ENCODE assay signal across 28 cellular contexts in genomic region chr10:15990523-15991129, GRCh38.
"Had no signal": no experiment of that assay in that cellular context is flagged by ENCODE, and none has a peak within 500 bp of the region (broad histone marks: within the 10 kb centered on the region; RNA-seq: fewer than 3 reads in every experiment).

No MANE protein-coding gene starts in this region.

- H3K27ac Mint-ChIP-seq: activated B cell treated with CpG ODN at 0.5 μM for 24 hours; activated CD4-positive, alpha-beta T cell treated with anti-CD3 and anti-CD28 coated beads, Interleukin-2, amount 10 ng/mL, durations not matched to agents 24 days and 14 days; activated naive CD4-positive, alpha-beta T cell treated with anti-CD3 and anti-CD28 coated beads, Interleukin-2, amount 50 U/mL, for 72 hours; activated naive CD8-positive, alpha-beta T cell treated with anti-CD3 and anti-CD28 coated beads, Interleukin-2, amount 50 U/mL, for 24 hours had no signal

- H3K9me3 Mint-ChIP-seq: activated naive CD8-positive, alpha-beta T cell treated with anti-CD3 and anti-CD28 coated beads, Interleukin-2, amount 50 U/mL, for 24 hours had no signal

- H3K27ac ChIP-seq: ascending aorta, body of pancreas, Peyer's patch, RWPE1, SJCRH30 had no signal

- H3K27me3 ChIP-seq: ascending aorta, body of pancreas, Peyer's patch, SJCRH30 had no signal

- DNase-seq: activated B cell treated with CpG ODN at 0.5 μM for 24 hours; activated CD4-positive, alpha-beta T cell treated with anti-CD3 and anti-CD28 coated beads for 1 hour; activated CD4-positive, alpha-beta T cell treated with anti-CD3 and anti-CD28 coated beads, Interleukin-2, amount 10 ng/mL, durations not matched to agents 24 days and 14 days; activated CD4-positive, alpha-beta T cell treated with anti-CD3 and anti-CD28 coated beads, Interleukin-2, amount 50 U/mL, for 48 hours; activated CD8-positive, alpha-beta memory T cell treated with anti-CD3 and anti-CD28 coated beads for 24 hours; activated effector memory CD4-positive, alpha-beta T cell treated with anti-CD3 and anti-CD28 coated beads, Interleukin-2, amount 50 U/mL, for 16 hours; activated naive CD4-positive, alpha-beta T cell treated with Interleukin-2 at 50 U/mL for 16 hours; activated naive CD8-positive, alpha-beta T cell treated with anti-CD3 and anti-CD28 coated beads, Interleukin-2, amount 50 U/mL, for 24 hours; activated T-cell treated with anti-CD3 and anti-CD28 coated beads, Interleukin-2, amount 50 U/mL, for 4 hours; amniotic stem cell; body of pancreas; central memory CD4-positive, alpha-beta T cell; MV-4-11; NCI-H1092 treated with DMSO at 0.1 percent for 48 hours; NCI-H1436; NCI-H1694 treated with DMSO at 0.1 percent for 48 hours; NCI-H2029 treated with DMSO at 0.1 percent for 48 hours; NCI-H510A treated with DMSO at 0.1 percent for 48 hours; NCI-H69; NK-92 treated with Interleukin-12 subunit alpha and Interleukin-12 subunit beta, amount 100 ng/mL, for 24 hours; Peyer's patch; Right ventricle myocardium superior; SJCRH30; SK-N-SH; T-helper 1 cell had no signal

- H3K36me3 ChIP-seq: ascending aorta, Peyer's patch, SJCRH30 had no signal

- H3K9me3 ChIP-seq: ascending aorta, body of pancreas, Peyer's patch, SJCRH30, SK-N-SH had no signal

- H3K9ac ChIP-seq: SK-N-SH had no signal

- H3K36me3 Mint-ChIP-seq: activated naive CD4-positive, alpha-beta T cell treated with anti-CD3 and anti-CD28 coated beads, Interleukin-2, amount 50 U/mL, for 72 hours had no signal

- H3K4me3 Mint-ChIP-seq: activated B cell treated with CpG ODN at 0.5 μM for 24 hours; activated CD4-positive, alpha-beta T cell treated with anti-CD3 and anti-CD28 coated beads, Interleukin-2, amount 10 ng/mL, durations not matched to agents 24 days and 14 days; activated naive CD8-positive, alpha-beta T cell treated with anti-CD3 and anti-CD28 coated beads, Interleukin-2, amount 50 U/mL, for 24 hours; activated T-cell treated with anti-CD3 and anti-CD28 coated beads, Interleukin-2, amount 50 U/mL, for 4 hours had no signal

- H3K4me1 ChIP-seq: ascending aorta, body of pancreas, Peyer's patch, SJCRH30 had no signal

- H3K4me3 ChIP-seq: ascending aorta, body of pancreas, Peyer's patch, SJCRH30 had no signal

- ATAC-seq: activated naive CD4-positive, alpha-beta T cell treated with anti-CD3 and anti-CD28 coated beads, Interleukin-2, amount 50 U/mL, for 72 hours; activated naive CD8-positive, alpha-beta T cell treated with anti-CD3 and anti-CD28 coated beads, Interleukin-2, amount 50 U/mL, for 24 hours; activated T-cell treated with anti-CD3 and anti-CD28 coated beads, Interleukin-2, amount 50 U/mL, for 4 hours; body of pancreas had no signal

- H3K9me2 ChIP-seq: SK-N-SH had no signal

- H3K4me1 Mint-ChIP-seq: activated B cell treated with CpG ODN at 0.5 μM for 24 hours; activated CD4-positive, alpha-beta T cell treated with anti-CD3 and anti-CD28 coated beads, Interleukin-2, amount 10 ng/mL, durations not matched to agents 24 days and 14 days; activated naive CD8-positive, alpha-beta T cell treated with anti-CD3 and anti-CD28 coated beads, Interleukin-2, amount 50 U/mL, for 24 hours had no signal

- H3K27me3 Mint-ChIP-seq: activated B cell treated with CpG ODN at 0.5 μM for 24 hours; activated CD4-positive, alpha-beta T cell treated with anti-CD3 and anti-CD28 coated beads, Interleukin-2, amount 10 ng/mL, durations not matched to agents 24 days and 14 days; activated naive CD8-positive, alpha-beta T cell treated with anti-CD3 and anti-CD28 coated beads, Interleukin-2, amount 50 U/mL, for 24 hours had no signal

- H3K4me2 ChIP-seq: SK-N-SH had no signal
